In the genomic region with DNA sequence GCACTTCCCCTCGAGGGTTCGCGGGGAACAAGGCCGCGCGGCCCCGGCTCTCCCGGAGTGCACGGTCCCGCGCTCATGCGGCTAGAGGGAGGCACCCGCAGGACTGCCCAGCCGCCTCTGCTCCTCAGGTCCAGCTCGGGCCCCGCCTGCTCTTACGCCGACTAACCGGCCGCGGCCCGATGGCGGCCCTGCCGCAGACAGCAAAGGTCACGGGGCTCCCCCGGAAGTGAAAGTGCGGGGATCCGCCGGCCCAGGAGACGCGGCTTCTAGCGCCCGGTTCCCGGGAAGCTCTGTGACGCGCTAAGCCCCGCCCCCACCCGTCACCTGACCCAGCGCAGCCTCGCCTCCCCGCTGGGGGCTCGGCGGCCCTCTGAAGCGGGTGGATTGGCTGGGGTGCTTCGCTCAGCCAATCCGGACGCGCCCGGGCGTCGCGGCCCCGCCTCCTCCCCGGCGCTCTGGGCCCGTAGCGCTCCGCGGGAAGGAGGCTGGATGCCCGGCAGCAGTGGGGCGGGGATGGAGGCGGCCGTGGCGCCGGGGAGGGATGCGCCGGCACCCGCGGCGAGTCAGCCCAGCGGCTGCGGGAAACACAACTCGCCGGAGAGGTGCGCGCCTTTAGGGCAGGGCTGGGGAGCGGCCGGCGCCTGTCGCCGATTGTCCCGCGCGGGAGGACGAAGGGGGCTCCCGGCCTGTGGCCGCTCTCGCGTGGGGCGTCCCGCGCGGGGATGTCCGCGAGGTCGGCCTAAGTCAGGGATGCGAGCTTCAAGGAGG, we compare ENCODE assay signal across 1 cellular context.
TF ChIP-seq lines count a peak whose summit lies in the region.

A gene with protein sequence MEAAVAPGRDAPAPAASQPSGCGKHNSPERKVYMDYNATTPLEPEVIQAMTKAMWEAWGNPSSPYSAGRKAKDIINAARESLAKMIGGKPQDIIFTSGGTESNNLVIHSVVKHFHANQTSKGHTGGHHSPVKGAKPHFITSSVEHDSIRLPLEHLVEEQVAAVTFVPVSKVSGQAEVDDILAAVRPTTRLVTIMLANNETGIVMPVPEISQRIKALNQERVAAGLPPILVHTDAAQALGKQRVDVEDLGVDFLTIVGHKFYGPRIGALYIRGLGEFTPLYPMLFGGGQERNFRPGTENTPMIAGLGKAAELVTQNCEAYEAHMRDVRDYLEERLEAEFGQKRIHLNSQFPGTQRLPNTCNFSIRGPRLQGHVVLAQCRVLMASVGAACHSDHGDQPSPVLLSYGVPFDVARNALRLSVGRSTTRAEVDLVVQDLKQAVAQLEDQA (plus strand): TSS at position 460 of the 768 bp plus-strand sequence. CDS start 54 bp downstream, at position 514.

TF ChIP-seq in HEK293, 187 proteins besides CTCF, POLR2A, EP300 and RAD21 (continued from another document):
- TF ChIP-seq ZNF10 (tag by site-specific recombination; IDR thresholded peaks at IDR 0.05) (peak; percentile 19; the same call in 1 of the 2 replicates), ZNF2 (tag by site-specific recombination; IDR thresholded peaks at IDR 0.05) (peak; percentile 68; the same call in 1 of the 2 replicates), ZNF530 (tag by site-specific recombination; IDR thresholded peaks at IDR 0.05; ENCODE audit: low read depth) (no peak), ZBTB8A (tag by site-specific recombination; IDR thresholded peaks at IDR 0.05) (peak; percentile 67), ZEB2 (tag by site-specific recombination; IDR thresholded peaks at IDR 0.05) (peak; percentile 85), SP2 (tag by site-specific recombination; IDR thresholded peaks at IDR 0.05) (peak; percentile 92), ZNF76 (tag by site-specific recombination; IDR thresholded peaks at IDR 0.05; ENCODE audit: borderline replicate concordance, low read depth) (0 out of 2 replicates have a peak, but pooled peaks have one; percentile 20), ZNF24 (tag by site-specific recombination; IDR thresholded peaks at IDR 0.05) (0 out of 2 replicates have a peak, but pooled peaks have one; percentile 37), KLF10 (tag by site-specific recombination; IDR thresholded peaks at IDR 0.05) (peak; percentile 98), ZBTB20 (tag by site-specific recombination; IDR thresholded peaks at IDR 0.05) (peak; percentile 99), GLIS1 (tag by site-specific recombination; IDR thresholded peaks at IDR 0.05) (peak; percentile 52), ZNF324 (tag by site-specific recombination; IDR thresholded peaks at IDR 0.05) (0 out of 2 replicates have a peak, but pooled peaks have one; percentile 69), ZNF16 (tag by site-specific recombination; IDR thresholded peaks at IDR 0.05; ENCODE audit: low read depth) (no peak), ZSCAN30 (tag by site-specific recombination; IDR thresholded peaks at IDR 0.05) (0 out of 2 replicates have a peak, but pooled peaks have one; percentile 46), ZBTB17 (tag by site-specific recombination; IDR thresholded peaks at IDR 0.05) (no peak), SP7 (tag by site-specific recombination; IDR thresholded peaks at IDR 0.05) (peak; percentile 51), YY1 (tag by site-specific recombination; IDR thresholded peaks at IDR 0.05) (peak; percentile 84), YY2 (tag by site-specific recombination; IDR thresholded peaks at IDR 0.05) (peak; percentile 80), ZNF311 (tag by site-specific recombination; IDR thresholded peaks at IDR 0.05; ENCODE audit: borderline replicate concordance) (no peak), ZNF133 (tag by site-specific recombination; IDR thresholded peaks at IDR 0.05) (no peak), ZNF146 (tag by site-specific recombination; IDR thresholded peaks at IDR 0.05) (no peak), ZNF19 (tag by site-specific recombination; IDR thresholded peaks at IDR 0.05; ENCODE audit: low read depth) (no peak), ZNF335 (tag by site-specific recombination; conservative IDR thresholded peaks at IDR 0.05) (peak; percentile 73), ZNF776 (tag by site-specific recombination; IDR thresholded peaks at IDR 0.05; ENCODE audit: borderline replicate concordance) (no peak), ZNF501 (tag by site-specific recombination; IDR thresholded peaks at IDR 0.05) (no peak), SP3 (tag by site-specific recombination; IDR thresholded peaks at IDR 0.05) (peak; percentile 78), KLF8 (tag by site-specific recombination; IDR thresholded peaks at IDR 0.05) (peak; percentile 20; the same call in 1 of the 2 replicates), ZNF221 (tag by site-specific recombination; IDR thresholded peaks at IDR 0.05; ENCODE audit: borderline replicate concordance) (0 out of 2 replicates have a peak, but pooled peaks have one; percentile 74), KLF16 (tag by site-specific recombination; IDR thresholded peaks at IDR 0.05) (peak; percentile 33), ZNF777 (tag by site-specific recombination; IDR thresholded peaks at IDR 0.05; ENCODE audit: borderline replicate concordance) (peak; percentile 86; the same call in 1 of the 2 replicates), GLIS2 (tag by site-specific recombination; IDR thresholded peaks at IDR 0.05) (peak; percentile 76), ZNF629 (tag by site-specific recombination; IDR thresholded peaks at IDR 0.05) (peak; percentile 71)
- TF ChIP-seq, protein P1, sequence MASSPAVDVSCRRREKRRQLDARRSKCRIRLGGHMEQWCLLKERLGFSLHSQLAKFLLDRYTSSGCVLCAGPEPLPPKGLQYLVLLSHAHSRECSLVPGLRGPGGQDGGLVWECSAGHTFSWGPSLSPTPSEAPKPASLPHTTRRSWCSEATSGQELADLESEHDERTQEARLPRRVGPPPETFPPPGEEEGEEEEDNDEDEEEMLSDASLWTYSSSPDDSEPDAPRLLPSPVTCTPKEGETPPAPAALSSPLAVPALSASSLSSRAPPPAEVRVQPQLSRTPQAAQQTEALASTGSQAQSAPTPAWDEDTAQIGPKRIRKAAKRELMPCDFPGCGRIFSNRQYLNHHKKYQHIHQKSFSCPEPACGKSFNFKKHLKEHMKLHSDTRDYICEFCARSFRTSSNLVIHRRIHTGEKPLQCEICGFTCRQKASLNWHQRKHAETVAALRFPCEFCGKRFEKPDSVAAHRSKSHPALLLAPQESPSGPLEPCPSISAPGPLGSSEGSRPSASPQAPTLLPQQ (tag by site-specific recombination; IDR thresholded peaks at IDR 0.05), result peak; percentile 24; the same call in 1 of the 2 replicates
- TF ChIP-seq, protein P2, sequence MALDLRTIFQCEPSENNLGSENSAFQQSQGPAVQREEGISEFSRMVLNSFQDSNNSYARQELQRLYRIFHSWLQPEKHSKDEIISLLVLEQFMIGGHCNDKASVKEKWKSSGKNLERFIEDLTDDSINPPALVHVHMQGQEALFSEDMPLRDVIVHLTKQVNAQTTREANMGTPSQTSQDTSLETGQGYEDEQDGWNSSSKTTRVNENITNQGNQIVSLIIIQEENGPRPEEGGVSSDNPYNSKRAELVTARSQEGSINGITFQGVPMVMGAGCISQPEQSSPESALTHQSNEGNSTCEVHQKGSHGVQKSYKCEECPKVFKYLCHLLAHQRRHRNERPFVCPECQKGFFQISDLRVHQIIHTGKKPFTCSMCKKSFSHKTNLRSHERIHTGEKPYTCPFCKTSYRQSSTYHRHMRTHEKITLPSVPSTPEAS (tag by site-specific recombination; IDR thresholded peaks at IDR 0.05), result 0 out of 2 replicates have a peak, but pooled peaks have one; percentile 9
- TF ChIP-seq, protein P3, sequence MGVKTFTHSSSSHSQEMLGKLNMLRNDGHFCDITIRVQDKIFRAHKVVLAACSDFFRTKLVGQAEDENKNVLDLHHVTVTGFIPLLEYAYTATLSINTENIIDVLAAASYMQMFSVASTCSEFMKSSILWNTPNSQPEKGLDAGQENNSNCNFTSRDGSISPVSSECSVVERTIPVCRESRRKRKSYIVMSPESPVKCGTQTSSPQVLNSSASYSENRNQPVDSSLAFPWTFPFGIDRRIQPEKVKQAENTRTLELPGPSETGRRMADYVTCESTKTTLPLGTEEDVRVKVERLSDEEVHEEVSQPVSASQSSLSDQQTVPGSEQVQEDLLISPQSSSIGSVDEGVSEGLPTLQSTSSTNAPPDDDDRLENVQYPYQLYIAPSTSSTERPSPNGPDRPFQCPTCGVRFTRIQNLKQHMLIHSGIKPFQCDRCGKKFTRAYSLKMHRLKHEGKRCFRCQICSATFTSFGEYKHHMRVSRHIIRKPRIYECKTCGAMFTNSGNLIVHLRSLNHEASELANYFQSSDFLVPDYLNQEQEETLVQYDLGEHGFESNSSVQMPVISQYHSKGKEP (tag by site-specific recombination; IDR thresholded peaks at IDR 0.05), result no peak
- TF ChIP-seq, protein P4, sequence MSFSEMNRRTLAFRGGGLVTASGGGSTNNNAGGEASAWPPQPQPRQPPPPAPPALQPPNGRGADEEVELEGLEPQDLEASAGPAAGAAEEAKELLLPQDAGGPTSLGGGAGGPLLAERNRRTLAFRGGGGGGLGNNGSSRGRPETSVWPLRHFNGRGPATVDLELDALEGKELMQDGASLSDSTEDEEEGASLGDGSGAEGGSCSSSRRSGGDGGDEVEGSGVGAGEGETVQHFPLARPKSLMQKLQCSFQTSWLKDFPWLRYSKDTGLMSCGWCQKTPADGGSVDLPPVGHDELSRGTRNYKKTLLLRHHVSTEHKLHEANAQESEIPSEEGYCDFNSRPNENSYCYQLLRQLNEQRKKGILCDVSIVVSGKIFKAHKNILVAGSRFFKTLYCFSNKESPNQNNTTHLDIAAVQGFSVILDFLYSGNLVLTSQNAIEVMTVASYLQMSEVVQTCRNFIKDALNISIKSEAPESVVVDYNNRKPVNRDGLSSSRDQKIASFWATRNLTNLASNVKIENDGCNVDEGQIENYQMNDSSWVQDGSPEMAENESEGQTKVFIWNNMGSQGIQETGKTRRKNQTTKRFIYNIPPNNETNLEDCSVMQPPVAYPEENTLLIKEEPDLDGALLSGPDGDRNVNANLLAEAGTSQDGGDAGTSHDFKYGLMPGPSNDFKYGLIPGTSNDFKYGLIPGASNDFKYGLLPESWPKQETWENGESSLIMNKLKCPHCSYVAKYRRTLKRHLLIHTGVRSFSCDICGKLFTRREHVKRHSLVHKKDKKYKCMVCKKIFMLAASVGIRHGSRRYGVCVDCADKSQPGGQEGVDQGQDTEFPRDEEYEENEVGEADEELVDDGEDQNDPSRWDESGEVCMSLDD (tag by site-specific recombination; IDR thresholded peaks at IDR 0.05), result peak; percentile 89
- TF ChIP-seq, protein P5, sequence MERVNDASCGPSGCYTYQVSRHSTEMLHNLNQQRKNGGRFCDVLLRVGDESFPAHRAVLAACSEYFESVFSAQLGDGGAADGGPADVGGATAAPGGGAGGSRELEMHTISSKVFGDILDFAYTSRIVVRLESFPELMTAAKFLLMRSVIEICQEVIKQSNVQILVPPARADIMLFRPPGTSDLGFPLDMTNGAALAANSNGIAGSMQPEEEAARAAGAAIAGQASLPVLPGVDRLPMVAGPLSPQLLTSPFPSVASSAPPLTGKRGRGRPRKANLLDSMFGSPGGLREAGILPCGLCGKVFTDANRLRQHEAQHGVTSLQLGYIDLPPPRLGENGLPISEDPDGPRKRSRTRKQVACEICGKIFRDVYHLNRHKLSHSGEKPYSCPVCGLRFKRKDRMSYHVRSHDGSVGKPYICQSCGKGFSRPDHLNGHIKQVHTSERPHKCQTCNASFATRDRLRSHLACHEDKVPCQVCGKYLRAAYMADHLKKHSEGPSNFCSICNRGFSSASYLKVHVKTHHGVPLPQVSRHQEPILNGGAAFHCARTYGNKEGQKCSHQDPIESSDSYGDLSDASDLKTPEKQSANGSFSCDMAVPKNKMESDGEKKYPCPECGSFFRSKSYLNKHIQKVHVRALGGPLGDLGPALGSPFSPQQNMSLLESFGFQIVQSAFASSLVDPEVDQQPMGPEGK (tag by site-specific recombination; IDR thresholded peaks at IDR 0.05), result peak; percentile 82
- TF ChIP-seq, protein P6, sequence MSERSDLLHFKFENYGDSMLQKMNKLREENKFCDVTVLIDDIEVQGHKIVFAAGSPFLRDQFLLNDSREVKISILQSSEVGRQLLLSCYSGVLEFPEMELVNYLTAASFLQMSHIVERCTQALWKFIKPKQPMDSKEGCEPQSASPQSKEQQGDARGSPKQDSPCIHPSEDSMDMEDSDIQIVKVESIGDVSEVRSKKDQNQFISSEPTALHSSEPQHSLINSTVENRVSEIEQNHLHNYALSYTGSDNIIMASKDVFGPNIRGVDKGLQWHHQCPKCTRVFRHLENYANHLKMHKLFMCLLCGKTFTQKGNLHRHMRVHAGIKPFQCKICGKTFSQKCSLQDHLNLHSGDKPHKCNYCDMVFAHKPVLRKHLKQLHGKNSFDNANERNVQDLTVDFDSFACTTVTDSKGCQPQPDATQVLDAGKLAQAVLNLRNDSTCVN (tag by site-specific recombination; optimal IDR thresholded peaks at IDR 0.05), result peak; percentile 87
